8 cellular contexts compared by ENCODE assay signal in the genomic region with DNA sequence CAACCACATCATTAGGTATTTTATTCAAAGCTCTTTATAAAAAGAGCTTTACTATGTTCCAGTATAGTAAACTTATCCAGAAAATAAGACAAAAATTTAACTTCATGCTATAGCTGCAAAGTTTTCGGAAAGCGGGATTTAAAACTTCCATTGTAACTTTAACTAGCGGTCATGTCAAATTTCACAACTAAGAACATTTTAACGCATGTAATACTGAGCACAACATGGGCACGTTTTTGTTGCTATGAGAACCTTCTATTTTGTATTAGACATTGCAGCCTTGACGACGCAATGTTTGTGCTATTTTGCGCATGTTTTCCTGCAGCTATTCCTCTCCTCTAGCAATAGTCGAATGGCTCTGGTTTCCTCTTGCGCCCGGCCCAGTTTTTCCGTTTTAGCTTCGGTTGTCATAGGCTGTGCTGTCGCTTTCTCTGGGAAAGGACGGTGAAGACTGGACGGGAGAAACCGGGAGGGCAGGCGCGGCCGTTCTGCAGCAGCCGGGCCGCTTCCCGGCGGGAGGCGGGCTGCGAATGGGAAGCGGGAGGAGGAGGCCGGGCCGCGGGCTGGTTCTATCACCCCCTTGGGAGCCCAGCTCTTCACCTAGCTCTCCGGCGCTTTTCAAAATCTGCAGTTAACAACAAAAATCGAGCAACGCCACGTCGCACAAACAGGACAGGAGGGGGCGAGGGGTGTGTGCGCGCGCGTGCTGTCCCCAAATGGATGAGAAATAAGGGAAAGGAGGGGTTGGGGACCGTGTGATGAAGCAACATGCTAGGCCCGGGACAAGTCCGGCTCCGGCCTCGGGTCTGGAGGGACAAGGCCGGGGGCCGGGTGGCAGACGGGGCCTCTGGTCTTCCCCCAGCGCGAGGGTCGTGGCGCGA.
DNase-seq lines count a peak whose midpoint lies in the region; ATAC-seq and TF ChIP-seq lines count a peak whose summit lies in the region.

No MANE protein-coding gene starts in this region.

- peaks cover 0 to 11% (median 2%) of the 10 kb centered on the region in 4 donors for H3K4me1 ChIP-seq in liver (ENCODE audit: control insufficient read depth in 4 of 4, insufficient read depth in 4 of 4, low read length in 3 of 4)

- WGBS in liver: under 1% methylated on average over 54 of the region's 54 CpGs

- H3K4me3 ChIP-seq in AG04450 (ENCODE audit: low read depth, low read length) (peak overlapping the region; percentile 66), liver (ENCODE audit: low read depth in 1 of 3, low read length in 3 of 3) (peak overlapping the region; percentile 30 to 84 (median 62))

- CTCF ChIA-PET in AG04450 (lab: Charles Lee): interaction anchor here (0.6 to 1.4 kb wide), 4 partner anchors 29 to 108 kb away, joined by 3 to 6 read pairs (median 4); no protein-coding TSS in a partner anchor

- H3K27ac ChIP-seq in AG04450 (ENCODE audit: low read depth, low read length) (peak overlapping the region; percentile 98), liver (ENCODE audit: low read depth in 1 of 2, low read length in 2 of 2) (peak overlapping the region; percentile 99 to 100)

- ATAC-seq in GM18873 (IDR thresholded peaks at IDR 0.05; ENCODE audit: low FRiP score, unreplicated experiment) (peak; percentile 17), HG03196 (IDR thresholded peaks at IDR 0.05; ENCODE audit: unreplicated experiment) (peak; percentile 28)

- no peaks in the 10 kb centered on the region for H3K27me3 ChIP-seq in AG04450 (ENCODE audit: control insufficient read depth, insufficient read depth, low read length)
- no peaks in the 10 kb centered on the region for H3K27me3 ChIP-seq in liver (ENCODE audit: control insufficient read depth in 4 of 4, insufficient read depth in 4 of 4, low read length in 3 of 4)

- H3K9me3 ChIP-seq in AG04450 (ENCODE audit: control insufficient read depth, insufficient read depth, low read length) (no peaks in the 10 kb centered on the region), liver (ENCODE audit: control insufficient read depth in 4 of 4, low read length in 3 of 4) (no peaks in the 10 kb centered on the region)

- TF ChIP-seq RAD21 in liver (IDR thresholded peaks at IDR 0.05): peak in 1 of 2 donors; percentile 39

- H3K9ac ChIP-seq in liver (ENCODE audit: low read depth in 1 of 2, low read length in 2 of 2): peak overlapping the region; percentile 72 to 95

- no peaks in the 10 kb centered on the region for H3K36me3 ChIP-seq in liver (ENCODE audit: control insufficient read depth in 4 of 4, insufficient read depth in 3 of 4, low read depth in 1 of 4, low read length in 3 of 4)

- POLR2A ChIA-PET in AG04450 (lab: Yijun Ruan, JAX): interaction anchor here (0.7 to 4.1 kb wide), 5 partner anchors 10 to 135 kb away, joined by 3 to 42 read pairs (median 5); a partner anchor contains a TSS

- DNase-seq in AG04450 (ENCODE audit: low read depth, low spot score): peak; percentile 29
- peak; percentile 92 for DNase-seq in NCI-H2227 treated with DMSO at 0.1 percent for 48 hours (lab: John Stamatoyannopoulos, UW)
- peak; percentile 51 to 52 for DNase-seq in activated CD4-positive, alpha-beta T cell treated with anti-CD3 and anti-CD28 coated beads for 4 hours
- peak; percentile 90 for DNase-seq in dedifferentiated amniotic fluid mesenchymal stem cell (ENCODE audit: extremely low spot score)
- DNase-seq in stimulated activated CD4-positive, alpha-beta T cell treated with anti-CD3 and anti-CD28 coated beads, Interleukin-4, amount 100 ng/mL, for 48 hours (ENCODE audit: low read depth in 2 of 2): peak; percentile 24 to 38

- TF ChIP-seq CTCF in AG04450 (IDR thresholded peaks at IDR 0.05; ENCODE audit: low read depth, low read length): no peak
- TF ChIP-seq CTCF in liver (IDR thresholded peaks at IDR 0.05; ENCODE audit: low read depth, low read length, missing input control): no peak

TF ChIP-seq in liver, 16 proteins besides CTCF, POLR2A, EP300 and RAD21:
- TF ChIP-seq TAF1 (conservative IDR thresholded peaks at IDR 0.05): peak; percentile 98
- TF ChIP-seq YY1 (IDR thresholded peaks at IDR 0.05): peak; percentile 87
- no peak for TF ChIP-seq FOXA2 (IDR thresholded peaks at IDR 0.05)
- TF ChIP-seq HNF4G (IDR thresholded peaks at IDR 0.05): no peak
- TF ChIP-seq, protein P1, sequence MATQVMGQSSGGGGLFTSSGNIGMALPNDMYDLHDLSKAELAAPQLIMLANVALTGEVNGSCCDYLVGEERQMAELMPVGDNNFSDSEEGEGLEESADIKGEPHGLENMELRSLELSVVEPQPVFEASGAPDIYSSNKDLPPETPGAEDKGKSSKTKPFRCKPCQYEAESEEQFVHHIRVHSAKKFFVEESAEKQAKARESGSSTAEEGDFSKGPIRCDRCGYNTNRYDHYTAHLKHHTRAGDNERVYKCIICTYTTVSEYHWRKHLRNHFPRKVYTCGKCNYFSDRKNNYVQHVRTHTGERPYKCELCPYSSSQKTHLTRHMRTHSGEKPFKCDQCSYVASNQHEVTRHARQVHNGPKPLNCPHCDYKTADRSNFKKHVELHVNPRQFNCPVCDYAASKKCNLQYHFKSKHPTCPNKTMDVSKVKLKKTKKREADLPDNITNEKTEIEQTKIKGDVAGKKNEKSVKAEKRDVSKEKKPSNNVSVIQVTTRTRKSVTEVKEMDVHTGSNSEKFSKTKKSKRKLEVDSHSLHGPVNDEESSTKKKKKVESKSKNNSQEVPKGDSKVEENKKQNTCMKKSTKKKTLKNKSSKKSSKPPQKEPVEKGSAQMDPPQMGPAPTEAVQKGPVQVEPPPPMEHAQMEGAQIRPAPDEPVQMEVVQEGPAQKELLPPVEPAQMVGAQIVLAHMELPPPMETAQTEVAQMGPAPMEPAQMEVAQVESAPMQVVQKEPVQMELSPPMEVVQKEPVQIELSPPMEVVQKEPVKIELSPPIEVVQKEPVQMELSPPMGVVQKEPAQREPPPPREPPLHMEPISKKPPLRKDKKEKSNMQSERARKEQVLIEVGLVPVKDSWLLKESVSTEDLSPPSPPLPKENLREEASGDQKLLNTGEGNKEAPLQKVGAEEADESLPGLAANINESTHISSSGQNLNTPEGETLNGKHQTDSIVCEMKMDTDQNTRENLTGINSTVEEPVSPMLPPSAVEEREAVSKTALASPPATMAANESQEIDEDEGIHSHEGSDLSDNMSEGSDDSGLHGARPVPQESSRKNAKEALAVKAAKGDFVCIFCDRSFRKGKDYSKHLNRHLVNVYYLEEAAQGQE (IDR thresholded peaks at IDR 0.05): peak; percentile 91
- TF ChIP-seq, protein P2, sequence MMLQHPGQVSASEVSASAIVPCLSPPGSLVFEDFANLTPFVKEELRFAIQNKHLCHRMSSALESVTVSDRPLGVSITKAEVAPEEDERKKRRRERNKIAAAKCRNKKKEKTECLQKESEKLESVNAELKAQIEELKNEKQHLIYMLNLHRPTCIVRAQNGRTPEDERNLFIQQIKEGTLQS (IDR thresholded peaks at IDR 0.05): no peak
- TF ChIP-seq JUND (IDR thresholded peaks at IDR 0.05): peak in 1 of 2 donors; percentile 25
- TF ChIP-seq RXRA (IDR thresholded peaks at IDR 0.05): no peak
- TF ChIP-seq, protein P3, sequence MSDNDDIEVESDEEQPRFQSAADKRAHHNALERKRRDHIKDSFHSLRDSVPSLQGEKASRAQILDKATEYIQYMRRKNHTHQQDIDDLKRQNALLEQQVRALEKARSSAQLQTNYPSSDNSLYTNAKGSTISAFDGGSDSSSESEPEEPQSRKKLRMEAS (IDR thresholded peaks at IDR 0.05): peak; percentile 49
- peak; percentile 68 for TF ChIP-seq SP1 (IDR thresholded peaks at IDR 0.05)
- TF ChIP-seq, protein P4, sequence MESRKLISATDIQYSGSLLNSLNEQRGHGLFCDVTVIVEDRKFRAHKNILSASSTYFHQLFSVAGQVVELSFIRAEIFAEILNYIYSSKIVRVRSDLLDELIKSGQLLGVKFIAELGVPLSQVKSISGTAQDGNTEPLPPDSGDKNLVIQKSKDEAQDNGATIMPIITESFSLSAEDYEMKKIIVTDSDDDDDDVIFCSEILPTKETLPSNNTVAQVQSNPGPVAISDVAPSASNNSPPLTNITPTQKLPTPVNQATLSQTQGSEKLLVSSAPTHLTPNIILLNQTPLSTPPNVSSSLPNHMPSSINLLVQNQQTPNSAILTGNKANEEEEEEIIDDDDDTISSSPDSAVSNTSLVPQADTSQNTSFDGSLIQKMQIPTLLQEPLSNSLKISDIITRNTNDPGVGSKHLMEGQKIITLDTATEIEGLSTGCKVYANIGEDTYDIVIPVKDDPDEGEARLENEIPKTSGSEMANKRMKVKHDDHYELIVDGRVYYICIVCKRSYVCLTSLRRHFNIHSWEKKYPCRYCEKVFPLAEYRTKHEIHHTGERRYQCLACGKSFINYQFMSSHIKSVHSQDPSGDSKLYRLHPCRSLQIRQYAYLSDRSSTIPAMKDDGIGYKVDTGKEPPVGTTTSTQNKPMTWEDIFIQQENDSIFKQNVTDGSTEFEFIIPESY (IDR thresholded peaks at IDR 0.05): no peak
- TF ChIP-seq EGR1 (IDR thresholded peaks at IDR 0.05; ENCODE audit: low read depth in 2 of 2): peak; percentile 13 to 40
- no peak for TF ChIP-seq NR2F2 (IDR thresholded peaks at IDR 0.05)
- no peak for TF ChIP-seq GABPA (IDR thresholded peaks at IDR 0.05 in 1 of 2, conservative IDR thresholded peaks at IDR 0.05 in 1 of 2)
- no peak for TF ChIP-seq HNF4A (conservative IDR thresholded peaks at IDR 0.05)
- no peak for TF ChIP-seq FOXA1 (IDR thresholded peaks at IDR 0.05)

Comparison
In these comparisons a context has a peak if more than half of its experiments do, and no peak if none do; other contexts are left out.
1. Peak in every context shown above with its lines: DNase-seq, ATAC-seq, H3K4me3 ChIP-seq and H3K27ac ChIP-seq.
2. DNase-seq: peak in every context shown above with its lines; median percentile 92 in NCI-H2227 treated with DMSO at 0.1 percent for 48 hours; 90 in dedifferentiated amniotic fluid mesenchymal stem cell; 52 in activated CD4-positive, alpha-beta T cell treated with anti-CD3 and anti-CD28 coated beads for 4 hours; 31 in stimulated activated CD4-positive, alpha-beta T cell treated with anti-CD3 and anti-CD28 coated beads, Interleukin-4, amount 100 ng/mL, for 48 hours; 29 in AG04450.